1 cellular context compared by ENCODE assay signal in genomic region chr9:124510650-124511425, GRCh38.
TF ChIP-seq lines count a peak whose summit lies in the region.

No MANE protein-coding gene starts in this region.

TF ChIP-seq in HepG2, 621 proteins besides CTCF, POLR2A, EP300 and RAD21 (continued from another document and continues in another):
- TF ChIP-seq ZBTB25 (CRISPR knock-in tag; IDR thresholded peaks at IDR 0.05) (0 out of 2 replicates have a peak, but pooled peaks have one; percentile 22), ZNF607 (CRISPR knock-in tag; IDR thresholded peaks at IDR 0.05; ENCODE audit: borderline replicate concordance) (peak; percentile 56; the same call in 1 of the 2 replicates), ZNF484 (CRISPR knock-in tag; IDR thresholded peaks at IDR 0.05; ENCODE audit: borderline replicate concordance, low read depth) (no peak), PAXIP1 (CRISPR knock-in tag; conservative IDR thresholded peaks at IDR 0.05) (peak; percentile 75), ELF3 (CRISPR knock-in tag; IDR thresholded peaks at IDR 0.05) (peak; percentile 48; the same call in 1 of the 2 replicates), U2AF1 (optimal IDR thresholded peaks at IDR 0.05; ENCODE audit: low read depth, low read length) (no peak), ATM (IDR thresholded peaks at IDR 0.05; ENCODE audit: borderline replicate concordance) (no peak), YEATS2 (CRISPR knock-in tag; IDR thresholded peaks at IDR 0.05; ENCODE audit: borderline replicate concordance) (peak; percentile 49; the same call in 1 of the 2 replicates), ZFP91 (CRISPR knock-in tag; IDR thresholded peaks at IDR 0.05; ENCODE audit: borderline replicate concordance) (0 out of 2 replicates have a peak, but pooled peaks have one; percentile 24), ZFY (CRISPR knock-in tag; IDR thresholded peaks at IDR 0.05) (peak; percentile 43; the same call in 1 of the 2 replicates), TEAD3 (CRISPR knock-in tag; optimal IDR thresholded peaks at IDR 0.05; ENCODE audit: borderline replicate concordance) (peak; percentile 84), ZNF350 (CRISPR knock-in tag; IDR thresholded peaks at IDR 0.05; ENCODE audit: borderline replicate concordance, low read depth) (peak; percentile 45; the same call in 1 of the 2 replicates), JUND (CRISPR knock-in tag; IDR thresholded peaks at IDR 0.05) (peak; percentile 29; the same call in 1 of the 2 replicates), GATAD2A (CRISPR knock-in tag; IDR thresholded peaks at IDR 0.05) (peak; percentile 87), FOXK1 (CRISPR knock-in tag; IDR thresholded peaks at IDR 0.05; ENCODE audit: borderline replicate concordance, low read depth) (peak; percentile 74; the same call in 1 of the 2 replicates), XRCC5 (optimal IDR thresholded peaks at IDR 0.05; ENCODE audit: low read length) (no peak), KLF16 (CRISPR knock-in tag; IDR thresholded peaks at IDR 0.05) (peak in 1 of 2 experiments; percentile 54; a peak in 1 of 4 replicates), ZFX (CRISPR knock-in tag; IDR thresholded peaks at IDR 0.05; ENCODE audit: low read depth) (peak; percentile 68), SAP130 (CRISPR knock-in tag; IDR thresholded peaks at IDR 0.05; ENCODE audit: low read depth) (peak; percentile 77; the same call in 1 of the 2 replicates), PHF20 (CRISPR knock-in tag; IDR thresholded peaks at IDR 0.05) (no peak), ZNF343 (CRISPR knock-in tag; IDR thresholded peaks at IDR 0.05) (no peak), SKIL (CRISPR knock-in tag; IDR thresholded peaks at IDR 0.05; ENCODE audit: borderline replicate concordance) (peak; percentile 56; the same call in 1 of the 2 replicates), KMT2B (CRISPR knock-in tag; IDR thresholded peaks at IDR 0.05) (0 out of 2 replicates have a peak, but pooled peaks have one; percentile 27), ZNF674 (CRISPR knock-in tag; IDR thresholded peaks at IDR 0.05; ENCODE audit: low read depth) (no peak), CBX1 (IDR thresholded peaks at IDR 0.05; ENCODE audit: low read depth) (no peak), ZNF44 (CRISPR knock-in tag; IDR thresholded peaks at IDR 0.05) (no peak), MIER3 (CRISPR knock-in tag; IDR thresholded peaks at IDR 0.05; ENCODE audit: borderline replicate concordance) (peak; percentile 79; the same call in 1 of the 2 replicates), PHF21A (CRISPR knock-in tag; IDR thresholded peaks at IDR 0.05) (peak; percentile 39; the same call in 1 of the 2 replicates), CREM (IDR thresholded peaks at IDR 0.05) (peak; percentile 22; the same call in 1 of the 2 replicates), CREM (CRISPR knock-in tag; IDR thresholded peaks at IDR 0.05) (no peak), ZKSCAN8 (CRISPR knock-in tag; IDR thresholded peaks at IDR 0.05; ENCODE audit: borderline replicate concordance) (peak; percentile 90), PHB2 (IDR thresholded peaks at IDR 0.05; ENCODE audit: partially characterized antibody) (no peak), YEATS4 (CRISPR knock-in tag; IDR thresholded peaks at IDR 0.05; ENCODE audit: borderline replicate concordance) (peak; percentile 50; the same call in 1 of the 2 replicates), UBTF (CRISPR knock-in tag; IDR thresholded peaks at IDR 0.05) (peak; percentile 54), ZNF275 (CRISPR knock-in tag; IDR thresholded peaks at IDR 0.05; ENCODE audit: borderline replicate concordance) (no peak), KDM6A (CRISPR knock-in tag; IDR thresholded peaks at IDR 0.05; ENCODE audit: low read depth) (no peak), ZNF589 (CRISPR knock-in tag; conservative IDR thresholded peaks at IDR 0.05) (peak; percentile 43; the same call in 1 of the 2 replicates), ZNF792 (CRISPR knock-in tag; IDR thresholded peaks at IDR 0.05) (0 out of 2 replicates have a peak, but pooled peaks have one; percentile 15), NKX3-1 (CRISPR knock-in tag; IDR thresholded peaks at IDR 0.05) (no peak), HES4 (CRISPR knock-in tag; IDR thresholded peaks at IDR 0.05; ENCODE audit: borderline replicate concordance) (no peak), ZBTB3 (CRISPR knock-in tag; IDR thresholded peaks at IDR 0.05; ENCODE audit: borderline replicate concordance, low read depth) (no peak), THAP9 (CRISPR knock-in tag; IDR thresholded peaks at IDR 0.05; ENCODE audit: borderline replicate concordance) (0 out of 2 replicates have a peak, but pooled peaks have one; percentile 54), ZFP90 (CRISPR knock-in tag; IDR thresholded peaks at IDR 0.05; ENCODE audit: borderline replicate concordance) (0 out of 2 replicates have a peak, but pooled peaks have one; percentile 48), ATF4 (CRISPR knock-in tag; IDR thresholded peaks at IDR 0.05) (peak in 1 of 2 experiments; percentile 79; a peak in 2 of 4 replicates), ZFP41 (CRISPR knock-in tag; IDR thresholded peaks at IDR 0.05; ENCODE audit: borderline replicate concordance) (no peak), NR2F6 (IDR thresholded peaks at IDR 0.05) (no peak), NR2F6 (CRISPR knock-in tag; IDR thresholded peaks at IDR 0.05) (peak; percentile 68), HBP1 (CRISPR knock-in tag; IDR thresholded peaks at IDR 0.05; ENCODE audit: low read depth) (0 out of 2 replicates have a peak, but pooled peaks have one; percentile 35), POGZ (CRISPR knock-in tag; IDR thresholded peaks at IDR 0.05) (peak; percentile 65)
